In genomic region chr6:148367418-148368024, GRCh38 we compare ENCODE assay signal across 7 cellular contexts. TPM values are rescaled to one million over a fixed set of nuclear protein-coding genes. Genes with fewer than 3 reads are reported as not detected.
DNase-seq lines count a peak whose midpoint lies in the region; ATAC-seq and TF ChIP-seq lines count a peak whose summit lies in the region.

No MANE protein-coding gene starts in this region.

- H3K27me3 ChIP-seq in thymus (ENCODE audit: control insufficient read depth, insufficient read depth): no peaks in the 10 kb centered on the region

- H3K4me3 ChIP-seq in thymus (ENCODE audit: low read length): no peak overlapping the region

- no peaks in the 10 kb centered on the region for H3K9me3 ChIP-seq in thymus (ENCODE audit: control insufficient read depth)

- H3K27ac ChIP-seq in VCaP (peak overlapping the region; percentile 58), thymus (ENCODE audit: low read depth) (peak overlapping the region; percentile 8)

- intact Hi-C loops in left ventricle myocardium superior (cut with micrococcal nuclease): no loop called here

- H3K4me1 ChIP-seq in thymus (ENCODE audit: control insufficient read depth, insufficient read depth, low read length): no peaks in the 10 kb centered on the region

- TF ChIP-seq CTCF in VCaP (conservative IDR thresholded peaks at IDR 0.05): no peak

- H3K36me3 ChIP-seq in thymus (ENCODE audit: control insufficient read depth, insufficient read depth): no peaks in the 10 kb centered on the region

- peak; percentile 46 for ATAC-seq in HG02642 (IDR thresholded peaks at IDR 0.05; ENCODE audit: poor library complexity, unreplicated experiment)
- peak; percentile 86 for ATAC-seq in left ventricle myocardium superior
- ATAC-seq in HG02623 (IDR thresholded peaks at IDR 0.05; ENCODE audit: unreplicated experiment): no peak

- WGBS in thymus: 6% methylated on average over 11 of the region's 11 CpGs

- DNase-seq in left ventricle myocardium superior (peak; percentile 58), cerebellar nuclear complex (lab: John Stamatoyannopoulos, UW) (no peak), NCI-H1105 (lab: John Stamatoyannopoulos, UW) (no peak)

RNA-seq across cellular contexts. Expression of gene SASH1, which starts 24.9 kb away (rescaled TPM):
- total RNA-seq in left ventricle myocardium superior: 31.8 TPM
- polyA plus RNA-seq in thymus: 7.0 TPM
